21 cellular contexts compared by ENCODE assay signal in genomic region chr12:125329239-125330238, GRCh38.
DNase-seq lines count a peak whose midpoint lies in the region; ATAC-seq and TF ChIP-seq lines count a peak whose summit lies in the region.
"Had no signal": no experiment of that assay in that cellular context is flagged by ENCODE, and none has a peak within 500 bp of the region (broad histone marks: within the 10 kb centered on the region; RNA-seq: fewer than 3 reads in every experiment).

No MANE protein-coding gene starts in this region.

- H3K27me3 ChIP-seq in GM23338 (ENCODE audit: insufficient read depth) = no peaks in the 10 kb centered on the region
- H3K27me3 ChIP-seq: hepatocyte had no signal

- H3K9me3 Mint-ChIP-seq in GM23338 (peaks cover 23% of the 10 kb centered on the region), endothelial cell (ENCODE audit: unreplicated experiment) (no peaks in the 10 kb centered on the region), neural crest cell (peaks cover 15% of the 10 kb centered on the region)
- H3K9me3 Mint-ChIP-seq: activated CD4-positive, alpha-beta memory T cell treated with anti-CD3 and anti-CD28 coated beads for 36 hours; T-helper 1 cell treated with Interleukin-12 subunit alpha and Interleukin-12 subunit beta and Interleukin-4 antibody, amounts not matched to agents 30 μg/mL and 1 μg/mL, for 36 hours had no signal

- no peak overlapping the region; the same call in 1 of the 2 replicates for H3K4me3 ChIP-seq in GM23338
- H3K4me3 ChIP-seq: hepatocyte had no signal

- H3K79me2 ChIP-seq in GM23338 (replicated peaks; ENCODE audit: insufficient read depth) = peaks cover 18% of the 10 kb centered on the region
- H3K79me2 ChIP-seq: hepatocyte had no signal

- H2AFZ ChIP-seq in GM23338 = no peak overlapping the region

- peak overlapping the region; percentile 75 for H3K27ac ChIP-seq in GM23338 (ENCODE audit: low read depth)
- no peak overlapping the region for H3K27ac ChIP-seq in RWPE1
- H3K27ac ChIP-seq: hepatocyte, VCaP had no signal

- peaks cover 56% of the 10 kb centered on the region for H3K4me1 Mint-ChIP-seq in GM23338
- no peaks in the 10 kb centered on the region for H3K4me1 Mint-ChIP-seq in endothelial cell (ENCODE audit: unreplicated experiment)
- peaks cover 64% of the 10 kb centered on the region for H3K4me1 Mint-ChIP-seq in neural crest cell

- H3K36me3 Mint-ChIP-seq in GM23338 (ENCODE audit: low read depth) (peaks cover 44% of the 10 kb centered on the region), endothelial cell (ENCODE audit: low read depth, unreplicated experiment) (no peaks in the 10 kb centered on the region), neural crest cell (ENCODE audit: low read depth) (peaks cover 4% of the 10 kb centered on the region)
- H3K36me3 Mint-ChIP-seq: activated CD4-positive, alpha-beta memory T cell treated with anti-CD3 and anti-CD28 coated beads for 36 hours had no signal

- peak; percentile 51 for ATAC-seq in GM23338
- no peak for ATAC-seq in GM21381 (IDR thresholded peaks at IDR 0.05; ENCODE audit: unreplicated experiment)
- ATAC-seq: HCT116 had no signal

- peaks cover 6% of the 10 kb centered on the region; the same call in 1 of the 2 replicates for H4K20me1 ChIP-seq in GM23338 (replicated peaks; ENCODE audit: insufficient read depth)

- peaks cover 14% of the 10 kb centered on the region for H3K27me3 Mint-ChIP-seq in GM23338 (ENCODE audit: insufficient read depth, low read depth, poor library complexity)
- peaks cover 9% of the 10 kb centered on the region for H3K27me3 Mint-ChIP-seq in endothelial cell (ENCODE audit: unreplicated experiment)
- no peaks in the 10 kb centered on the region for H3K27me3 Mint-ChIP-seq in neural crest cell (ENCODE audit: low read depth)

- H3F3A ChIP-seq in GM23338 (replicated peaks; ENCODE audit: low read depth) = peaks cover 16% of the 10 kb centered on the region

- H3K4me3 Mint-ChIP-seq in GM23338 (peak overlapping the region; percentile 21), endothelial cell (ENCODE audit: unreplicated experiment) (peak overlapping the region; percentile 40), neural crest cell (peak overlapping the region; percentile 69)
- H3K4me3 Mint-ChIP-seq: activated CD4-positive, alpha-beta memory T cell treated with anti-CD3 and anti-CD28 coated beads for 36 hours; activated naive CD4-positive, alpha-beta T cell treated with anti-CD3 and anti-CD28 coated beads for 36 hours; memory B cell; T-helper 1 cell treated with Interleukin-12 subunit alpha and Interleukin-12 subunit beta and Interleukin-4 antibody, amounts not matched to agents 30 μg/mL and 1 μg/mL, for 36 hours had no signal

- H3K4me1 ChIP-seq in GM23338 (ENCODE audit: insufficient read depth) = peaks cover 43% of the 10 kb centered on the region

- DNase-seq in GM23338 (ENCODE audit: low spot score) = peak; percentile 77
- DNase-seq in RWPE1 (ENCODE audit: low spot score) = peak; percentile 5
- DNase-seq in endothelial cell (ENCODE audit: low spot score) = no peak
- peak; percentile 28 for DNase-seq in neural crest cell (ENCODE audit: low read depth, low spot score)
- no peak for DNase-seq in DMS153 (lab: John Stamatoyannopoulos, UW)
- DNase-seq in germinal center (ENCODE audit: low spot score) = no peak
- no peak for DNase-seq in stimulated activated CD4-positive, alpha-beta T cell treated with anti-CD3 and anti-CD28 coated beads, Interleukin-15, amount 100 ng/mL, for 24 hours
- DNase-seq: activated CD4-positive, alpha-beta memory T cell treated with anti-CD3 and anti-CD28 coated beads for 36 hours; activated naive CD4-positive, alpha-beta T cell treated with anti-CD3 and anti-CD28 coated beads for 36 hours; activated T-cell treated with anti-CD3 and anti-CD28 coated beads, Interleukin-2, amount 50 U/mL, for 1 hour; aorta; DMS 273 treated with DMSO at 0.1 percent for 48 hours; NCI-H2029; NCI-H510A; SHP77 treated with DMSO at 0.1 percent for 48 hours had no signal

- H3K36me3 ChIP-seq in GM23338 (ENCODE audit: insufficient read depth) = no peaks in the 10 kb centered on the region; the same call in 1 of the 2 replicates

- H3K27ac Mint-ChIP-seq in GM23338 = peak overlapping the region; percentile 81
- H3K27ac Mint-ChIP-seq in endothelial cell (ENCODE audit: unreplicated experiment) = no peak overlapping the region
- H3K27ac Mint-ChIP-seq in neural crest cell (ENCODE audit: unreplicated experiment) = peak overlapping the region; percentile 86
- H3K27ac Mint-ChIP-seq: activated CD4-positive, alpha-beta memory T cell treated with anti-CD3 and anti-CD28 coated beads for 36 hours; activated naive CD4-positive, alpha-beta T cell treated with anti-CD3 and anti-CD28 coated beads for 36 hours; memory B cell; T-helper 1 cell treated with Interleukin-12 subunit alpha and Interleukin-12 subunit beta and Interleukin-4 antibody, amounts not matched to agents 30 μg/mL and 1 μg/mL, for 36 hours had no signal

- TF ChIP-seq CTCF in GM23338 (conservative IDR thresholded peaks at IDR 0.05; ENCODE audit: low read depth in 2 of 2) (no peak), RWPE1 (conservative IDR thresholded peaks at IDR 0.05; ENCODE audit: low read depth) (no peak), endothelial cell (IDR thresholded peaks at IDR 0.05; ENCODE audit: unreplicated experiment) (no peak), neural crest cell (conservative IDR thresholded peaks at IDR 0.05) (no peak)

- no peaks in the 10 kb centered on the region for H3K9me2 ChIP-seq in GM23338 (ENCODE audit: insufficient read depth)

- H3K4me2 ChIP-seq in GM23338 = peak overlapping the region; percentile 21
- H3K4me2 ChIP-seq: hepatocyte had no signal

- CTCF ChIA-PET in RWPE1 (lab: Yijun Ruan, JAX) = interaction anchor here (0.7 kb wide), 2 partner anchors 146 to 426 kb away, joined by 3 read pairs; no protein-coding TSS in a partner anchor

- POLR2A ChIA-PET in RWPE1 (lab: Yijun Ruan, JAX; ENCODE audit: low non-redundant PET) = no interaction called here

TF ChIP-seq in GM23338, 12 proteins besides CTCF, POLR2A, EP300 and RAD21 (continues in another document):
- TF ChIP-seq EZH2phosphoT487 (IDR thresholded peaks at IDR 0.05; ENCODE audit: unreplicated experiment) (no peak), NANOG (IDR thresholded peaks at IDR 0.05; ENCODE audit: borderline replicate concordance) (no peak), ZNF114 (CRISPR knock-in tag; IDR thresholded peaks at IDR 0.05) (no peak), ETS1 (IDR thresholded peaks at IDR 0.05) (no peak), EZH2 (IDR thresholded peaks at IDR 0.05; ENCODE audit: low read depth, unreplicated experiment) (no peak)

Comparison
In these comparisons a context has a peak if more than half of its experiments do, and no peak if none do; other contexts are left out.
1. DNase-seq: peak in GM23338 (single experiment), RWPE1 (single experiment) and neural crest cell (single experiment); none in endothelial cell (single experiment), DMS153 (single experiment), germinal center (single experiment) and stimulated activated CD4-positive, alpha-beta T cell treated with anti-CD3 and anti-CD28 coated beads, Interleukin-15, amount 100 ng/mL, for 24 hours (single experiment).
2. Peak in every context shown above with its lines, with median percentiles within 50 percentile points of each other: H3K4me3 Mint-ChIP-seq.